In the genomic region with DNA sequence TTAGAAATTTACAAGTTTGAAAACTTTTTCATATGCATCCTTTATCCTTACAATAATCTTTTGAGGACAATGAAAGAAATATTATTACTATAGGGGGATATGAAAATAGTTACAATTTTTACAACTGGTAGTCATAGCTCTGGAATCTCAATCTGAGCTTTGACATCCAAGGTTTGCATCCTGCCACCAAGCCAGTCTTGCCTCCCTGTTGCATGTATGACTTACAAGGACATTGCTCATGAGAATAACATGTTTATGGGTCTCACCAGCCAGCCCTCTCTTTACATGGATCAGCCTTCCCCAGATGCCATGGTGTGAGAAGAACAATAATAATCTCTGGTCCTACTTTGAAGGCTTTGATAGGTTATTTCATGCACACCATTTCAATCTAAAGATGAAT, we compare ENCODE assay signal across 18 cellular contexts.
DNase-seq lines count a peak whose midpoint lies in the region; ATAC-seq lines count a peak whose summit lies in the region.
"Had no signal": no experiment of that assay in that cellular context is flagged by ENCODE, and none has a peak within 500 bp of the region (broad histone marks: within the 10 kb centered on the region; RNA-seq: fewer than 3 reads in every experiment).

No MANE protein-coding gene starts in this region.

- H3K27ac Mint-ChIP-seq in activated naive CD8-positive, alpha-beta T cell = peak overlapping the region; percentile 17
- no peak overlapping the region for H3K27ac Mint-ChIP-seq in activated naive CD8-positive, alpha-beta T cell treated with anti-CD3 and anti-CD28 coated beads, Interleukin-2, amount 50 U/mL, for 24 hours
- peak overlapping the region in 8 of 10 donors; percentile 3 to 69 (median 36) for H3K27ac Mint-ChIP-seq in naive thymus-derived CD8-positive, alpha-beta T cell
- H3K27ac Mint-ChIP-seq: B cell had no signal

- H3K36me3 Mint-ChIP-seq in activated naive CD8-positive, alpha-beta T cell = peaks cover 28% of the 10 kb centered on the region
- peaks cover 31% of the 10 kb centered on the region for H3K36me3 Mint-ChIP-seq in activated naive CD8-positive, alpha-beta T cell treated with anti-CD3 and anti-CD28 coated beads, Interleukin-2, amount 50 U/mL, for 24 hours (ENCODE audit: low read depth)
- H3K36me3 Mint-ChIP-seq in naive thymus-derived CD8-positive, alpha-beta T cell = peaks cover 10 to 75% (median 44%) of the 10 kb centered on the region in 3 donors

- H3K4me3 Mint-ChIP-seq in activated naive CD8-positive, alpha-beta T cell = no peak overlapping the region
- no peak overlapping the region for H3K4me3 Mint-ChIP-seq in activated naive CD8-positive, alpha-beta T cell treated with anti-CD3 and anti-CD28 coated beads, Interleukin-2, amount 50 U/mL, for 24 hours
- H3K4me3 Mint-ChIP-seq in naive thymus-derived CD8-positive, alpha-beta T cell = peak overlapping the region in 3 of 10 donors; percentile 8 to 46 (median 34)
- H3K4me3 Mint-ChIP-seq: B cell had no signal

- peaks cover 69% of the 10 kb centered on the region for H3K4me1 Mint-ChIP-seq in activated naive CD8-positive, alpha-beta T cell (ENCODE audit: low read depth)
- H3K4me1 Mint-ChIP-seq in activated naive CD8-positive, alpha-beta T cell treated with anti-CD3 and anti-CD28 coated beads, Interleukin-2, amount 50 U/mL, for 24 hours = peaks cover 39% of the 10 kb centered on the region
- peaks cover 23 to 61% (median 48%) of the 10 kb centered on the region in 4 donors for H3K4me1 Mint-ChIP-seq in naive thymus-derived CD8-positive, alpha-beta T cell
- H3K4me1 Mint-ChIP-seq: B cell had no signal

- H3K9me3 Mint-ChIP-seq in activated naive CD8-positive, alpha-beta T cell (ENCODE audit: low read depth) = no peaks in the 10 kb centered on the region
- no peaks in the 10 kb centered on the region for H3K9me3 Mint-ChIP-seq in activated naive CD8-positive, alpha-beta T cell treated with anti-CD3 and anti-CD28 coated beads, Interleukin-2, amount 50 U/mL, for 24 hours
- H3K9me3 Mint-ChIP-seq in naive thymus-derived CD8-positive, alpha-beta T cell = no peaks in the 10 kb centered on the region

- H3K27me3 Mint-ChIP-seq in activated naive CD8-positive, alpha-beta T cell = no peaks in the 10 kb centered on the region
- no peaks in the 10 kb centered on the region for H3K27me3 Mint-ChIP-seq in activated naive CD8-positive, alpha-beta T cell treated with anti-CD3 and anti-CD28 coated beads, Interleukin-2, amount 50 U/mL, for 24 hours
- H3K27me3 Mint-ChIP-seq in naive thymus-derived CD8-positive, alpha-beta T cell = no peaks in the 10 kb centered on the region
- H3K27me3 Mint-ChIP-seq: B cell had no signal

- no peak for DNase-seq in activated naive CD8-positive, alpha-beta T cell treated with anti-CD3 and anti-CD28 coated beads, Interleukin-2, amount 50 U/mL, for 24 hours
- DNase-seq in HS-5 (ENCODE audit: low read depth) (peak; percentile 22), superior temporal gyrus (ENCODE audit: extremely low spot score) (no peak), left ventricle myocardium superior (no peak)
- no peak for DNase-seq in naive thymus-derived CD8-positive, alpha-beta T cell
- no peak for DNase-seq in activated T-cell treated with anti-CD3 and anti-CD28 coated beads, Interleukin-2, amount 50 U/mL, for 48 hours
- DNase-seq: Calu3, DMS79 treated with DMSO at 0.1 percent for 48 hours, NCI-H1092, NCI-H1417 treated with DMSO at 0.1 percent for 48 hours, NCI-H1694 treated with DMSO at 0.1 percent for 48 hours, NCI-H2081, NCI-H2227 treated with DMSO at 0.1 percent for 48 hours, NCI-H526 treated with DMSO at 0.1 percent for 48 hours, Right ventricle myocardium superior, RPMI8226 had no signal

- intact Hi-C loops in left ventricle myocardium superior (cut with micrococcal nuclease) = no loop called here

- no peak for ATAC-seq in activated naive CD8-positive, alpha-beta T cell treated with anti-CD3 and anti-CD28 coated beads, Interleukin-2, amount 50 U/mL, for 24 hours
- no peak for ATAC-seq in naive thymus-derived CD8-positive, alpha-beta T cell
- no peak for ATAC-seq in left ventricle myocardium superior

- POLR2A ChIA-PET in naive thymus-derived CD8-positive, alpha-beta T cell (lab: Charles Lee) = no interaction called here
